12 cellular contexts compared by ENCODE assay signal in genomic region chr10:22823109-22823508, GRCh38.
A peak's percentile ranks its signal among the peaks of the same experiment; 100 is the strongest.
DNase-seq lines count a peak whose midpoint lies in the region; ATAC-seq and TF ChIP-seq lines count a peak whose summit lies in the region.
"Had no signal": no experiment of that assay in that cellular context is flagged by ENCODE, and none has a peak within 500 bp of the region (broad histone marks: within the 10 kb centered on the region; RNA-seq: fewer than 3 reads in every experiment).

No MANE protein-coding gene starts in this region.

- peak; percentile 77 for ATAC-seq in GM18520 (IDR thresholded peaks at IDR 0.05; ENCODE audit: unreplicated experiment)
- ATAC-seq in HG02973 (IDR thresholded peaks at IDR 0.05; ENCODE audit: unreplicated experiment) = peak; percentile 89
- ATAC-seq in natural killer cell treated with Interleukin-12 subunit alpha and Interleukin-12 subunit beta and Interleukin-15 and Interleukin-18, amount 100 ng/mL, for 72 hours = no peak

- H3K27ac ChIP-seq in WERI-Rb-1 (no peak overlapping the region), sigmoid colon (no peak overlapping the region)

- H3K4me1 Mint-ChIP-seq in natural killer cell treated with Interleukin-12 subunit alpha and Interleukin-12 subunit beta and Interleukin-15 and Interleukin-18, amount 100 ng/mL, for 72 hours (ENCODE audit: low read depth in 2 of 2) = no peaks in the 10 kb centered on the region

- DNase-seq in amniotic stem cell (lab: John Stamatoyannopoulos, UW) = peak; percentile 13
- peak; percentile 81 for DNase-seq in non-pigmented ciliary epithelial cell (ENCODE audit: low read depth)
- DNase-seq in stimulated activated CD4-positive, alpha-beta T cell treated with anti-CD3 and anti-CD28 coated beads, Interleukin-4, amount 100 ng/mL, for 1 hour = no peak
- no peak for DNase-seq in WERI-Rb-1
- DNase-seq in natural killer cell treated with Interleukin-12 subunit alpha and Interleukin-12 subunit beta and Interleukin-15 and Interleukin-18, amount 100 ng/mL, for 72 hours (ENCODE audit: low spot score) = no peak
- DNase-seq in sigmoid colon = no peak
- DNase-seq: activated T-cell treated with anti-CD3 and anti-CD28 coated beads for 4 hours, head of caudate nucleus, occipital lobe had no signal

- no peaks in the 10 kb centered on the region for H3K9me3 ChIP-seq in WERI-Rb-1 (ENCODE audit: severe bottlenecking)
- H3K9me3 ChIP-seq in sigmoid colon = no peaks in the 10 kb centered on the region

- no peak overlapping the region for H3K27ac Mint-ChIP-seq in natural killer cell treated with Interleukin-12 subunit alpha and Interleukin-12 subunit beta and Interleukin-15 and Interleukin-18, amount 100 ng/mL, for 72 hours
- H3K27ac Mint-ChIP-seq: stimulated activated naive CD8-positive, alpha-beta T cell treated with anti-CD3 and anti-CD28 coated beads, Interleukin-15, Interleukin-2, amounts not matched to agents 100 ng/mL and 50 ng/mL, for 24 hours had no signal

- H3K27me3 ChIP-seq in WERI-Rb-1 (ENCODE audit: insufficient read depth, low read depth, severe bottlenecking) (no peaks in the 10 kb centered on the region), sigmoid colon (no peaks in the 10 kb centered on the region)

- intact Hi-C loops in sigmoid colon (cut with DNase I) = no loop called here

- H3K4me3 ChIP-seq in WERI-Rb-1 (ENCODE audit: low read depth, low read length) = no peak overlapping the region
- H3K4me3 ChIP-seq in sigmoid colon = no peak overlapping the region

- H3K36me3 ChIP-seq in WERI-Rb-1 (no peaks in the 10 kb centered on the region), sigmoid colon (no peaks in the 10 kb centered on the region)

- H3K36me3 Mint-ChIP-seq in natural killer cell treated with Interleukin-12 subunit alpha and Interleukin-12 subunit beta and Interleukin-15 and Interleukin-18, amount 100 ng/mL, for 72 hours = no peaks in the 10 kb centered on the region

- no peak overlapping the region for H3K4me3 Mint-ChIP-seq in natural killer cell treated with Interleukin-12 subunit alpha and Interleukin-12 subunit beta and Interleukin-15 and Interleukin-18, amount 100 ng/mL, for 72 hours
- H3K4me3 Mint-ChIP-seq: stimulated activated naive CD8-positive, alpha-beta T cell treated with anti-CD3 and anti-CD28 coated beads, Interleukin-15, Interleukin-2, amounts not matched to agents 100 ng/mL and 50 ng/mL, for 24 hours had no signal

- no peak for TF ChIP-seq CTCF in WERI-Rb-1 (IDR thresholded peaks at IDR 0.05; ENCODE audit: low read depth, low read length)
- no peak for TF ChIP-seq CTCF in sigmoid colon (IDR thresholded peaks at IDR 0.05)

- H3K9me3 Mint-ChIP-seq in natural killer cell treated with Interleukin-12 subunit alpha and Interleukin-12 subunit beta and Interleukin-15 and Interleukin-18, amount 100 ng/mL, for 72 hours = no peaks in the 10 kb centered on the region
- H3K9me3 Mint-ChIP-seq: stimulated activated naive CD8-positive, alpha-beta T cell treated with anti-CD3 and anti-CD28 coated beads, Interleukin-15, Interleukin-2, amounts not matched to agents 100 ng/mL and 50 ng/mL, for 24 hours had no signal

- TF ChIP-seq POLR2A in sigmoid colon (IDR thresholded peaks at IDR 0.05) = no peak

- TF ChIP-seq EP300 in sigmoid colon (IDR thresholded peaks at IDR 0.05) = no peak

- no peaks in the 10 kb centered on the region for H3K4me1 ChIP-seq in sigmoid colon

- peaks cover 8 to 16% of the 10 kb centered on the region in 2 donors for H3K27me3 Mint-ChIP-seq in natural killer cell treated with Interleukin-12 subunit alpha and Interleukin-12 subunit beta and Interleukin-15 and Interleukin-18, amount 100 ng/mL, for 72 hours
- H3K27me3 Mint-ChIP-seq: stimulated activated naive CD8-positive, alpha-beta T cell treated with anti-CD3 and anti-CD28 coated beads, Interleukin-15, Interleukin-2, amounts not matched to agents 100 ng/mL and 50 ng/mL, for 24 hours had no signal

Comparison
In these comparisons a context has a peak if more than half of its experiments do, and no peak if none do; other contexts are left out.
1. ATAC-seq: peak in GM18520 (single experiment) and HG02973 (single experiment); none in natural killer cell treated with Interleukin-12 subunit alpha and Interleukin-12 subunit beta and Interleukin-15 and Interleukin-18, amount 100 ng/mL, for 72 hours (0 of 2).
2. DNase-seq: peak in amniotic stem cell (single experiment) and non-pigmented ciliary epithelial cell (single experiment); none in stimulated activated CD4-positive, alpha-beta T cell treated with anti-CD3 and anti-CD28 coated beads, Interleukin-4, amount 100 ng/mL, for 1 hour (single experiment), WERI-Rb-1 (single experiment), natural killer cell treated with Interleukin-12 subunit alpha and Interleukin-12 subunit beta and Interleukin-15 and Interleukin-18, amount 100 ng/mL, for 72 hours (single experiment) and sigmoid colon (single experiment).